In genomic region chr10:84139126-84140035, GRCh38 we compare ENCODE assay signal across 8 cellular contexts. TPM values are rescaled to one million over a fixed set of nuclear protein-coding genes. Genes with fewer than 3 reads are reported as not detected.
A peak's percentile ranks its signal among the peaks of the same experiment; 100 is the strongest.
DNase-seq lines count a peak whose midpoint lies in the region; ATAC-seq and TF ChIP-seq lines count a peak whose summit lies in the region.

TSS of gene GHITM (plus strand) at chr10:84139509. CDS start at chr10:84141501, 1,992 bp downstream.

- peaks cover 45% of the 10 kb centered on the region for H3K79me2 ChIP-seq in GM23248 (ENCODE audit: insufficient read depth)
- peaks cover 21% of the 10 kb centered on the region for H3K79me2 ChIP-seq in fibroblast of lung (ENCODE audit: control insufficient read depth, insufficient read depth, low read length)

- H3K36me3 ChIP-seq in GM23248 (ENCODE audit: low read depth) (peaks cover 30% of the 10 kb centered on the region), fibroblast of lung (ENCODE audit: control insufficient read depth, insufficient read depth, low read length) (peaks cover 8% of the 10 kb centered on the region)

- H3F3A ChIP-seq in GM23248 (ENCODE audit: insufficient read depth): no peaks in the 10 kb centered on the region

- in situ Hi-C loops in GM23248 (cut with MboI): no loop called here

- peak within 1 kb of the TSS; percentile 99 for H3K27ac Mint-ChIP-seq in activated T-helper 17 cell treated with anti-CD3 and anti-CD28 coated beads, Interleukin-2, amount 50 U/mL, for 72 hours
- peak within 1 kb of the TSS; percentile 94 to 99 (median 98) for H3K27ac Mint-ChIP-seq in naive thymus-derived CD8-positive, alpha-beta T cell

- no peaks in the 10 kb centered on the region for H3K9me3 ChIP-seq in GM23248 (ENCODE audit: low read depth)
- no peaks in the 10 kb centered on the region for H3K9me3 ChIP-seq in fibroblast of lung (ENCODE audit: control insufficient read depth, insufficient read depth, low read depth, low read length)

- no peaks in the 10 kb centered on the region for H3K27me3 Mint-ChIP-seq in activated T-helper 17 cell treated with anti-CD3 and anti-CD28 coated beads, Interleukin-2, amount 50 U/mL, for 72 hours
- peaks cover 0 to under 1% (median 0%) of the 10 kb centered on the region in 5 donors for H3K27me3 Mint-ChIP-seq in naive thymus-derived CD8-positive, alpha-beta T cell

- H3K27ac ChIP-seq in GM23248 (peak within 1 kb of the TSS; percentile 93), fibroblast of lung (ENCODE audit: insufficient read depth, low read length) (peak within 1 kb of the TSS; percentile 89)

- H3K4me3 Mint-ChIP-seq in activated T-helper 17 cell treated with anti-CD3 and anti-CD28 coated beads, Interleukin-2, amount 50 U/mL, for 72 hours: peak within 1 kb of the TSS; percentile 93
- peak within 1 kb of the TSS; percentile 89 to 97 (median 93) for H3K4me3 Mint-ChIP-seq in naive thymus-derived CD8-positive, alpha-beta T cell

- no peaks in the 10 kb centered on the region for H4K20me1 ChIP-seq in GM23248 (ENCODE audit: insufficient read depth)
- H4K20me1 ChIP-seq in fibroblast of lung (ENCODE audit: control insufficient read depth, extremely low read depth, insufficient read depth, low read length): no peaks in the 10 kb centered on the region

- POLR2A ChIA-PET in naive thymus-derived CD8-positive, alpha-beta T cell (lab: Charles Lee): interaction anchor here (0.8 to 1.4 kb wide), 4 partner anchors 38 to 189 kb away, joined by 4 to 5 read pairs (median 5); no protein-coding TSS in a partner anchor

- TF ChIP-seq CTCF in fibroblast of lung (conservative IDR thresholded peaks at IDR 0.05 in 1 of 2, IDR thresholded peaks at IDR 0.05 in 1 of 2; ENCODE audit: low read depth in 1 of 2, low read length in 2 of 2): peak; percentile 32 to 34

- H3K9ac ChIP-seq in GM23248: peak within 1 kb of the TSS; percentile 97
- H3K9ac ChIP-seq in fibroblast of lung (ENCODE audit: insufficient read depth, low read length): peak within 1 kb of the TSS; percentile 82

- no peaks in the 10 kb centered on the region for H3K9me3 Mint-ChIP-seq in activated T-helper 17 cell treated with anti-CD3 and anti-CD28 coated beads, Interleukin-2, amount 50 U/mL, for 72 hours
- no peaks in the 10 kb centered on the region for H3K9me3 Mint-ChIP-seq in naive thymus-derived CD8-positive, alpha-beta T cell

- peaks cover 2% of the 10 kb centered on the region; the same call in 1 of the 2 replicates for H3K27me3 ChIP-seq in GM23248 (replicated peaks; ENCODE audit: insufficient read depth)
- no peaks in the 10 kb centered on the region for H3K27me3 ChIP-seq in fibroblast of lung (ENCODE audit: control insufficient read depth, insufficient read depth, low read length)

- H3K9me2 ChIP-seq in GM23248 (ENCODE audit: insufficient read depth): no peaks in the 10 kb centered on the region

- H3K4me3 ChIP-seq in GM23248 (peak within 1 kb of the TSS; percentile 94), fibroblast of lung (replicated peaks in 1 of 4; ENCODE audit: control extremely low read depth in 1 of 4, insufficient read depth in 1 of 4, low read depth in 3 of 4, low read length in 4 of 4) (peak within 1 kb of the TSS; percentile 82 to 99 (median 94))

- H3K4me1 ChIP-seq in GM23248 (ENCODE audit: insufficient read depth) (peaks cover 8% of the 10 kb centered on the region), fibroblast of lung (ENCODE audit: control insufficient read depth, extremely low read depth, insufficient read depth, low read length) (peaks cover 5% of the 10 kb centered on the region)

- peak; percentile 95 for DNase-seq in Daoy (ENCODE audit: low read depth)
- DNase-seq in GM23248: peak; percentile 100
- DNase-seq in LHCN-M2 (ENCODE audit: low read depth): peak; percentile 98
- DNase-seq in RPMI8226: peak; percentile 94
- peak; percentile 98 to 99 for DNase-seq in fibroblast of lung (ENCODE audit: low read depth in 2 of 2)
- peak; percentile 95 to 100 (median 99) for DNase-seq in naive thymus-derived CD8-positive, alpha-beta T cell
- DNase-seq in stimulated activated naive CD4-positive, alpha-beta T cell treated with Interleukin-2 at 50 U/mL for 16 hours (lab: John Stamatoyannopoulos, UW): peak; percentile 97

- H3K4me1 Mint-ChIP-seq in activated T-helper 17 cell treated with anti-CD3 and anti-CD28 coated beads, Interleukin-2, amount 50 U/mL, for 72 hours: peaks cover 14% of the 10 kb centered on the region
- H3K4me1 Mint-ChIP-seq in naive thymus-derived CD8-positive, alpha-beta T cell: peaks cover 18 to 32% (median 26%) of the 10 kb centered on the region in 4 donors

- peaks cover 43% of the 10 kb centered on the region for H3K36me3 Mint-ChIP-seq in activated T-helper 17 cell treated with anti-CD3 and anti-CD28 coated beads, Interleukin-2, amount 50 U/mL, for 72 hours (ENCODE audit: low read depth)
- H3K36me3 Mint-ChIP-seq in naive thymus-derived CD8-positive, alpha-beta T cell: peaks cover 0 to 28% (median 4%) of the 10 kb centered on the region in 3 donors

- H3K4me2 ChIP-seq in GM23248 (ENCODE audit: unreplicated experiment) (peak within 1 kb of the TSS; percentile 100), fibroblast of lung (ENCODE audit: extremely low read depth, insufficient read depth, low read length) (peak within 1 kb of the TSS; percentile 99)

- peak; percentile 89 for ATAC-seq in activated T-helper 17 cell treated with anti-CD3 and anti-CD28 coated beads, Interleukin-2, amount 50 U/mL, for 72 hours (replicated peaks)
- peak; percentile 94 to 95 for ATAC-seq in naive thymus-derived CD8-positive, alpha-beta T cell

- H2AFZ ChIP-seq in GM23248 (peak within 1 kb of the TSS; percentile 100), fibroblast of lung (ENCODE audit: low read length) (peak within 1 kb of the TSS; percentile 94)

- 0 to 1% methylated on average over 60 to 61 of the region's 61 CpGs for WGBS in GM23248 (ENCODE audit: low coverage in 1 of 2, low lambda C conversion rate in 2 of 2, missing lambda C conversion rate in 2 of 2), 2 experiments

RNA-seq across cellular contexts. Expression of gene GHITM, which starts in this region (rescaled TPM):
- total RNA-seq in Daoy (2014; rRNA removed; shearing (Covaris generic)): 171 and 179 TPM in 2 replicates
- total RNA-seq in GM23248 (2014; rRNA removed; shearing (Covaris generic)): 203 and 205 TPM in 2 replicates
- polyA plus RNA-seq in GM23248 (2016; fragmentation: Nextera tagmentation; extraction: Ambion mirVana) (255 and 258 TPM in 2 replicates), fibroblast of lung (167 and 181 TPM in 2 replicates)
- total RNA-seq in LHCN-M2 (2014; rRNA removed) (173 and 191 TPM in 2 replicates), fibroblast of lung (233 and 259 TPM in 2 replicates)
- polyA plus RNA-seq in LHCN-M2 (2012): 117 TPM
- total RNA-seq in activated T-helper 17 cell treated with anti-CD3 and anti-CD28 coated beads, Interleukin-2, amount 50 U/mL, for 72 hours: 100 to 1,000 TPM; 117 to 179 TPM
- 128 and 154 TPM in 2 replicates for polyA plus RNA-seq in fibroblast of lung (2012)
- polyA minus RNA-seq in fibroblast of lung (ENCODE audit: low replicate concordance): 67.2 and 115 TPM in 2 replicates
- total RNA-seq in naive thymus-derived CD8-positive, alpha-beta T cell: 10 to 100 TPM; 90.3 to 92.5 TPM
- polyA plus RNA-seq in naive thymus-derived CD8-positive, alpha-beta T cell: 100 to 1,000 TPM; 270 to 338 (median 281) TPM

Comparison
In these comparisons a context has a peak if more than half of its experiments do, and no peak if none do; other contexts are left out.
1. Peak in every context shown above with its lines: DNase-seq, ATAC-seq, H3K4me3 ChIP-seq and H3K27ac ChIP-seq.